Comparison of ENCODE assay signal across 1 cellular context in the genomic region with DNA sequence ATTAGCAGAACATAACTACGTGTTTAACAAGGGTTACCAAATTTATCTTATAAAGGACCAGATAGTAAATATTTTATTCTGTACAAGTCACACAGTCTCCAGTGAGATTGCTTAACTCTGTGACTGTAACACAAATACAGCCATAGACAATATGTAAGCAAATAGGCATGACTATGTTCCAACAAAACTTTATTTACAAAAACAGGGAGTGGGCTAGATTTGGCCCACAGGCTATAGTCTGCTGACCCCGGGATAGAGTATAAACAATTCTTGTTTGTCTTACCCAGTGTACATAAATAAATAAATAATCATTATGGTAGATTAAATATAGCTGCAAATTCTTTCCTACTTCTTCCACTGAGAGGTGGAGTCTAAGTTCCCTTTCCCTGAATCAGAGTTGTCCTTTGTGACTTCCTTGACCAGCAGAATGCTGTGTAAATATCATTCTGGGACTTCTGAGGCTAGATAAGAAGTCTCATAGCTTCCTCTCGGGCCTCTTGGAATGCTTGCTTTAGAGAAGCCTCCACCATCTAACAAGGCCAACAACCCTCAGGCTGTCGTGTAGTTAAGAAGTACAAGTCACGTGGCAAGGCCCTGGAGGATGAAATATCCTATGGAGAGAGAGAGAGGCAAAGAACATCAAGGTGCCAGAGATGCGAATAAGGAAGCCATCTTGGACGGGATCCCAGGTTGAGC.
A peak's percentile ranks its signal among the peaks of the same experiment; 100 is the strongest.
TF ChIP-seq lines count a peak whose summit lies in the region.

No MANE protein-coding gene starts in this region.

TF ChIP-seq in K562, 482 proteins besides CTCF, POLR2A, EP300 and RAD21 (continued from another document and continues in another):
- TF ChIP-seq MAFG (tag; conservative IDR thresholded peaks at IDR 0.05) = no peak
- no peak for TF ChIP-seq ATF1 (CRISPR knock-in tag; IDR thresholded peaks at IDR 0.05)
- TF ChIP-seq ATF1 (tag; IDR thresholded peaks at IDR 0.05) = no peak
- TF ChIP-seq, protein P1, sequence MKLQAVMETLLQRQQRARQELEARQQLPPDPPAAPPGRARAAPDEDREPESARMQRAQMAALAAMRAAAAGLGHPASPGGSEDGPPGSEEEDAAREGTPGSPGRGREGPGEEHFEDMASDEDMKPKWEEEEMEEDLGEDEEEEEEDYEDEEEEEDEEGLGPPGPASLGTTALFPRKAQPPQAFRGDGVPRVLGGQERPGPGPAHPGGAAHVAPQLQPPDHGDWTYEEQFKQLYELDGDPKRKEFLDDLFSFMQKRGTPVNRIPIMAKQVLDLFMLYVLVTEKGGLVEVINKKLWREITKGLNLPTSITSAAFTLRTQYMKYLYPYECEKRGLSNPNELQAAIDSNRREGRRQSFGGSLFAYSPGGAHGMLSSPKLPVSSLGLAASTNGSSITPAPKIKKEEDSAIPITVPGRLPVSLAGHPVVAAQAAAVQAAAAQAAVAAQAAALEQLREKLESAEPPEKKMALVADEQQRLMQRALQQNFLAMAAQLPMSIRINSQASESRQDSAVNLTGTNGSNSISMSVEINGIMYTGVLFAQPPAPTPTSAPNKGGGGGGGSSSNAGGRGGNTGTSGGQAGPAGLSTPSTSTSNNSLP (IDR thresholded peaks at IDR 0.05; ENCODE audit: borderline replicate concordance, low read depth, low read length) = no peak
- TF ChIP-seq NR2C2 (CRISPR knock-in tag; IDR thresholded peaks at IDR 0.05) = no peak
- TF ChIP-seq NR2C2 (tag; IDR thresholded peaks at IDR 0.05) = no peak
- no peak for TF ChIP-seq ARNT (IDR thresholded peaks at IDR 0.05)
- TF ChIP-seq ZNF12 (CRISPR knock-in tag; IDR thresholded peaks at IDR 0.05) = no peak
- TF ChIP-seq, protein P2, sequence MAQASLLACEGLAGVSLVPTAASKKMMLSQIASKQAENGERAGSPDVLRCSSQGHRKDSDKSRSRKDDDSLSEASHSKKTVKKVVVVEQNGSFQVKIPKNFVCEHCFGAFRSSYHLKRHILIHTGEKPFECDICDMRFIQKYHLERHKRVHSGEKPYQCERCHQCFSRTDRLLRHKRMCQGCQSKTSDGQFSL (CRISPR knock-in tag; IDR thresholded peaks at IDR 0.05) = no peak
- TF ChIP-seq, protein P2 (tag; IDR thresholded peaks at IDR 0.05) = no peak
- TF ChIP-seq, protein P3, sequence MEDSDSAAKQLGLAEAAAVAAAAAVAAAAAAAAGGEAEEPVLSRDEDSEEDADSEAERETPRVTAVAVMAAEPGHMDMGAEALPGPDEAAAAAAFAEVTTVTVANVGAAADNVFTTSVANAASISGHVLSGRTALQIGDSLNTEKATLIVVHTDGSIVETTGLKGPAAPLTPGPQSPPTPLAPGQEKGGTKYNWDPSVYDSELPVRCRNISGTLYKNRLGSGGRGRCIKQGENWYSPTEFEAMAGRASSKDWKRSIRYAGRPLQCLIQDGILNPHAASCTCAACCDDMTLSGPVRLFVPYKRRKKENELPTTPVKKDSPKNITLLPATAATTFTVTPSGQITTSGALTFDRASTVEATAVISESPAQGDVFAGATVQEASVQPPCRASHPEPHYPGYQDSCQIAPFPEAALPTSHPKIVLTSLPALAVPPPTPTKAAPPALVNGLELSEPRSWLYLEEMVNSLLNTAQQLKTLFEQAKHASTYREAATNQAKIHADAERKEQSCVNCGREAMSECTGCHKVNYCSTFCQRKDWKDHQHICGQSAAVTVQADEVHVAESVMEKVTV (CRISPR knock-in tag; IDR thresholded peaks at IDR 0.05) = no peak
- TF ChIP-seq ELF4 (CRISPR knock-in tag; IDR thresholded peaks at IDR 0.05) = no peak
- no peak for TF ChIP-seq XRCC4 (IDR thresholded peaks at IDR 0.05; ENCODE audit: extremely low read depth, insufficient read depth, insufficient read length)
- no peak for TF ChIP-seq ELF2 (CRISPR knock-in tag; IDR thresholded peaks at IDR 0.05)
- TF ChIP-seq ELF1 (tag; IDR thresholded peaks at IDR 0.05) = no peak
- TF ChIP-seq KAT7 (CRISPR knock-in tag; IDR thresholded peaks at IDR 0.05; ENCODE audit: borderline replicate concordance) = no peak
- no peak for TF ChIP-seq SMARCC2 (IDR thresholded peaks at IDR 0.05; ENCODE audit: low read depth)
- TF ChIP-seq KLF13 (tag; IDR thresholded peaks at IDR 0.05; ENCODE audit: borderline replicate concordance, low read depth) = no peak
- peak in 1 of 3 experiments; percentile 73 for TF ChIP-seq YY1 (IDR thresholded peaks at IDR 0.05; ENCODE audit: borderline replicate concordance in 1 of 3, control insufficient read depth in 1 of 3, extremely low read depth in 1 of 3, insufficient read depth in 3 of 3, insufficient read length in 1 of 3, insufficient replicate concordance in 2 of 3, low read depth in 1 of 3, low read length in 2 of 3)
- TF ChIP-seq SAP30 (IDR thresholded peaks at IDR 0.05; ENCODE audit: borderline replicate concordance, insufficient read depth, low read depth, low read length, poor library complexity, severe bottlenecking) = no peak
- TF ChIP-seq ZNF212 (CRISPR knock-in tag; IDR thresholded peaks at IDR 0.05) = no peak
- TF ChIP-seq, protein P4, sequence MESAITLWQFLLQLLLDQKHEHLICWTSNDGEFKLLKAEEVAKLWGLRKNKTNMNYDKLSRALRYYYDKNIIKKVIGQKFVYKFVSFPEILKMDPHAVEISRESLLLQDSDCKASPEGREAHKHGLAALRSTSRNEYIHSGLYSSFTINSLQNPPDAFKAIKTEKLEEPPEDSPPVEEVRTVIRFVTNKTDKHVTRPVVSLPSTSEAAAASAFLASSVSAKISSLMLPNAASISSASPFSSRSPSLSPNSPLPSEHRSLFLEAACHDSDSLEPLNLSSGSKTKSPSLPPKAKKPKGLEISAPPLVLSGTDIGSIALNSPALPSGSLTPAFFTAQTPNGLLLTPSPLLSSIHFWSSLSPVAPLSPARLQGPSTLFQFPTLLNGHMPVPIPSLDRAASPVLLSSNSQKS (CRISPR knock-in tag; IDR thresholded peaks at IDR 0.05) = no peak
- no peak for TF ChIP-seq TAF1 (IDR thresholded peaks at IDR 0.05; ENCODE audit: control insufficient read depth, extremely low read depth, insufficient read depth, low read length, severe bottlenecking)
- TF ChIP-seq, protein P5, sequence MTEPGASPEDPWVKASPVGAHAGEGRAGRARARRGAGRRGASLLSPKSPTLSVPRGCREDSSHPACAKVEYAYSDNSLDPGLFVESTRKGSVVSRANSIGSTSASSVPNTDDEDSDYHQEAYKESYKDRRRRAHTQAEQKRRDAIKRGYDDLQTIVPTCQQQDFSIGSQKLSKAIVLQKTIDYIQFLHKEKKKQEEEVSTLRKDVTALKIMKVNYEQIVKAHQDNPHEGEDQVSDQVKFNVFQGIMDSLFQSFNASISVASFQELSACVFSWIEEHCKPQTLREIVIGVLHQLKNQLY (CRISPR knock-in tag; conservative IDR thresholded peaks at IDR 0.05) = no peak
- TF ChIP-seq CEBPG (CRISPR knock-in tag; IDR thresholded peaks at IDR 0.05) = no peak
- peak; percentile 11 to 46; a peak in 2 of 4 replicates for TF ChIP-seq CEBPG (tag; conservative IDR thresholded peaks at IDR 0.05 in 1 of 2, IDR thresholded peaks at IDR 0.05 in 1 of 2)
- TF ChIP-seq STAT5B (CRISPR knock-in tag; IDR thresholded peaks at IDR 0.05) = no peak
- TF ChIP-seq CAMTA2 (CRISPR knock-in tag; conservative IDR thresholded peaks at IDR 0.05) = no peak
- TF ChIP-seq ZNF695 (CRISPR knock-in tag; IDR thresholded peaks at IDR 0.05) = no peak
- TF ChIP-seq, protein P6, sequence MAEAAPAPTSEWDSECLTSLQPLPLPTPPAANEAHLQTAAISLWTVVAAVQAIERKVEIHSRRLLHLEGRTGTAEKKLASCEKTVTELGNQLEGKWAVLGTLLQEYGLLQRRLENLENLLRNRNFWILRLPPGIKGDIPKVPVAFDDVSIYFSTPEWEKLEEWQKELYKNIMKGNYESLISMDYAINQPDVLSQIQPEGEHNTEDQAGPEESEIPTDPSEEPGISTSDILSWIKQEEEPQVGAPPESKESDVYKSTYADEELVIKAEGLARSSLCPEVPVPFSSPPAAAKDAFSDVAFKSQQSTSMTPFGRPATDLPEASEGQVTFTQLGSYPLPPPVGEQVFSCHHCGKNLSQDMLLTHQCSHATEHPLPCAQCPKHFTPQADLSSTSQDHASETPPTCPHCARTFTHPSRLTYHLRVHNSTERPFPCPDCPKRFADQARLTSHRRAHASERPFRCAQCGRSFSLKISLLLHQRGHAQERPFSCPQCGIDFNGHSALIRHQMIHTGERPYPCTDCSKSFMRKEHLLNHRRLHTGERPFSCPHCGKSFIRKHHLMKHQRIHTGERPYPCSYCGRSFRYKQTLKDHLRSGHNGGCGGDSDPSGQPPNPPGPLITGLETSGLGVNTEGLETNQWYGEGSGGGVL (CRISPR knock-in tag; IDR thresholded peaks at IDR 0.05) = no peak
- TF ChIP-seq TEAD4 (IDR thresholded peaks at IDR 0.05; ENCODE audit: low read length) = peak; percentile 36; the same call in 1 of the 2 replicates
- no peak for TF ChIP-seq TEAD4 (CRISPR knock-in tag; IDR thresholded peaks at IDR 0.05; ENCODE audit: borderline replicate concordance)
- no peak for TF ChIP-seq ZNF668 (CRISPR knock-in tag; IDR thresholded peaks at IDR 0.05)
- no peak for TF ChIP-seq ZNF165 (CRISPR knock-in tag; IDR thresholded peaks at IDR 0.05; ENCODE audit: borderline replicate concordance)
- TF ChIP-seq KHSRP (IDR thresholded peaks at IDR 0.05) = no peak
- TF ChIP-seq ESRRA (IDR thresholded peaks at IDR 0.05; ENCODE audit: borderline replicate concordance, low read depth) = no peak
- no peak for TF ChIP-seq DPF2 (IDR thresholded peaks at IDR 0.05)
- no peak for TF ChIP-seq ZNF23 (CRISPR knock-in tag; IDR thresholded peaks at IDR 0.05)
- no peak for TF ChIP-seq PCBP1 (IDR thresholded peaks at IDR 0.05; ENCODE audit: low read depth, low read length, poor library complexity, severe bottlenecking)
- TF ChIP-seq CBX2 (IDR thresholded peaks at IDR 0.05; ENCODE audit: insufficient read depth, low read length, poor library complexity, severe bottlenecking) = no peak
- TF ChIP-seq, protein P7, sequence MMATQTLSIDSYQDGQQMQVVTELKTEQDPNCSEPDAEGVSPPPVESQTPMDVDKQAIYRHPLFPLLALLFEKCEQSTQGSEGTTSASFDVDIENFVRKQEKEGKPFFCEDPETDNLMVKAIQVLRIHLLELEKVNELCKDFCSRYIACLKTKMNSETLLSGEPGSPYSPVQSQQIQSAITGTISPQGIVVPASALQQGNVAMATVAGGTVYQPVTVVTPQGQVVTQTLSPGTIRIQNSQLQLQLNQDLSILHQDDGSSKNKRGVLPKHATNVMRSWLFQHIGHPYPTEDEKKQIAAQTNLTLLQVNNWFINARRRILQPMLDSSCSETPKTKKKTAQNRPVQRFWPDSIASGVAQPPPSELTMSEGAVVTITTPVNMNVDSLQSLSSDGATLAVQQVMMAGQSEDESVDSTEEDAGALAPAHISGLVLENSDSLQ (IDR thresholded peaks at IDR 0.05) = no peak
- TF ChIP-seq RBM15 (IDR thresholded peaks at IDR 0.05; ENCODE audit: insufficient read depth, low read length) = no peak
- TF ChIP-seq TSC22D4 (tag; IDR thresholded peaks at IDR 0.05) = no peak
- TF ChIP-seq, protein P8, sequence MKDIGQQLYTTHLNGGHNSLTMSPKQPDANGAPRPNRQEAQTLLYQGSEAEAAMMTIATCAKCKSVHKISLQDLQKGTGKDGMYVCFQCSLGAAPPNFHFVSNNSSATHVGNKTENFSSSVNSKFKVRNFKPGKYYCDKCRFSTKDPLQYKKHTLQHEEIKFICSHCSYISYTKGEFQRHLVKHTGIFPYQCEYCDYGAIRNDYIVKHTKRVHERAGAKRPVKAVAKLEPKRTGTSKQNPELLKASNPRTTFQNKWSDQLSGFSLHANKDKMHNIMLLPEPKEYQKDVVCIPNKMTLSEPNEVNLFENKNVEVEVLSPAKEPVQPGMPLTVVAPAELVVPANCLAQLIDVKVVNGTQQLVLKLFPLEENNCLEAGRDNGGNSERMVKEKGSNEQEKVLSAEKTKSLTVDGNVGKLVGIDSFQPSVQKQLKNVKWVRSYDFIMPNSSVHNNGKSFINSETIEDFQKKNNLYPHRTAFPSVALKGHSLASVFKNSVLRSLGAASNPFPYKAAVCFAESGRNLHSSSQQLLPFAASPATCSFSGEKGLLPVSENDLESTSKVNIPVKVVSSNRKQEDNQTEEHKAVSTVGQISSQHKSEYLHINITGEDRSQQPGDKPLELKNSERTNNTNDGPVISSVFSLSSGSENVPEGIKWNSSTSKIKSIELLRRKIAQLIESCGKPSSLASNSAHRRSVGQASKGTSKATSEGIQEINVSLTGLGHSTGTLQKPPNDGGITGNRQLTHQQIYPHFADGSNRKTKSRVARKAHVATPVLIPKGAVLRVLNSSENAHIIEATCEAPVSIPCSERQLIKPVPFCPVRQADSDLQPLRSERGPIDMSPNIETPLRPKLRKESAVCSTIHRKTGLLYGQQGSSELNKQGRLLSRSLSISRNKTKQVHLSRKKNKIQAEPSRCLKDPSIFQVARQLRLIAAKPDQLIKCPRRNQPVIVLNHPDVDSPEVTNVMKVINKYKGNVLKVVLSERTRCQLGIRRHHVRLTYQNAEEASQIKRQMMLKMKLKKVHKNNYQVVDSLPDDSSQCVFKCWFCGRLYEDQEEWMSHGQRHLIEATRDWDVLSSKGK (CRISPR knock-in tag; IDR thresholded peaks at IDR 0.05) = no peak
- TF ChIP-seq, protein P9, sequence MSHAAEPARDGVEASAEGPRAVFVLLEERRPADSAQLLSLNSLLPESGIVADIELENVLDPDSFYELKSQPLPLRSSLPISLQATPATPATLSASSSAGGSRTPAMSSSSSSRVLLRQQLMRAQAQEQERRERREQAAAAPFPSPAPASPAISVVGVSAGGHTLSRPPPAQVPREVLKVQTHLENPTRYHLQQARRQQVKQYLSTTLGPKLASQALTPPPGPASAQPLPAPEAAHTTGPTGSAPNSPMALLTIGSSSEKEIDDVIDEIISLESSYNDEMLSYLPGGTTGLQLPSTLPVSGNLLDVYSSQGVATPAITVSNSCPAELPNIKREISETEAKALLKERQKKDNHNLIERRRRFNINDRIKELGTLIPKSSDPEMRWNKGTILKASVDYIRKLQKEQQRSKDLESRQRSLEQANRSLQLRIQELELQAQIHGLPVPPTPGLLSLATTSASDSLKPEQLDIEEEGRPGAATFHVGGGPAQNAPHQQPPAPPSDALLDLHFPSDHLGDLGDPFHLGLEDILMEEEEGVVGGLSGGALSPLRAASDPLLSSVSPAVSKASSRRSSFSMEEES (CRISPR knock-in tag; IDR thresholded peaks at IDR 0.05) = peak; percentile 33; the same call in 1 of the 2 replicates
- no peak for TF ChIP-seq COPS2 (conservative IDR thresholded peaks at IDR 0.05)
- no peak for TF ChIP-seq ZNF354B (CRISPR knock-in tag; IDR thresholded peaks at IDR 0.05)
- no peak for TF ChIP-seq SRSF1 (IDR thresholded peaks at IDR 0.05; ENCODE audit: low read depth, low read length)
- TF ChIP-seq BRD4 (IDR thresholded peaks at IDR 0.05) = no peak
- no peak for TF ChIP-seq PTBP1 (IDR thresholded peaks at IDR 0.05; ENCODE audit: low read depth, low read length)
- no peak for TF ChIP-seq SREBF1 (IDR thresholded peaks at IDR 0.05; ENCODE audit: borderline replicate concordance, low read depth, low read length)
- TF ChIP-seq, protein P10, sequence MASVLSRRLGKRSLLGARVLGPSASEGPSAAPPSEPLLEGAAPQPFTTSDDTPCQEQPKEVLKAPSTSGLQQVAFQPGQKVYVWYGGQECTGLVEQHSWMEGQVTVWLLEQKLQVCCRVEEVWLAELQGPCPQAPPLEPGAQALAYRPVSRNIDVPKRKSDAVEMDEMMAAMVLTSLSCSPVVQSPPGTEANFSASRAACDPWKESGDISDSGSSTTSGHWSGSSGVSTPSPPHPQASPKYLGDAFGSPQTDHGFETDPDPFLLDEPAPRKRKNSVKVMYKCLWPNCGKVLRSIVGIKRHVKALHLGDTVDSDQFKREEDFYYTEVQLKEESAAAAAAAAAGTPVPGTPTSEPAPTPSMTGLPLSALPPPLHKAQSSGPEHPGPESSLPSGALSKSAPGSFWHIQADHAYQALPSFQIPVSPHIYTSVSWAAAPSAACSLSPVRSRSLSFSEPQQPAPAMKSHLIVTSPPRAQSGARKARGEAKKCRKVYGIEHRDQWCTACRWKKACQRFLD (CRISPR knock-in tag; IDR thresholded peaks at IDR 0.05) = no peak
